Comparison of ENCODE assay signal across 9 cellular contexts in genomic region chr10:110840225-110840922, GRCh38. TPM values are rescaled to one million over a fixed set of nuclear protein-coding genes. Genes with fewer than 3 reads are reported as not detected.
DNase-seq lines count a peak whose midpoint lies in the region; ATAC-seq and TF ChIP-seq lines count a peak whose summit lies in the region.
"Had no signal": no experiment of that assay in that cellular context is flagged by ENCODE, and none has a peak within 500 bp of the region (broad histone marks: within the 10 kb centered on the region; RNA-seq: fewer than 3 reads in every experiment).

No MANE protein-coding gene starts in this region.

- peak overlapping the region; percentile 14 to 55 for H3K9ac ChIP-seq in mucosa of rectum (ENCODE audit: low read depth in 1 of 2, low read length in 2 of 2)

- ATAC-seq in upper lobe of right lung: peak; percentile 84
- ATAC-seq in GM21526 (IDR thresholded peaks at IDR 0.05; ENCODE audit: low FRiP score, unreplicated experiment): no peak

- no peak overlapping the region for H3K4me3 ChIP-seq in Peyer's patch
- H3K4me3 ChIP-seq in esophagus squamous epithelium: no peak overlapping the region
- no peak overlapping the region for H3K4me3 ChIP-seq in mucosa of rectum (ENCODE audit: low read length in 2 of 2)
- H3K4me3 ChIP-seq in upper lobe of right lung: no peak overlapping the region

- no peaks in the 10 kb centered on the region for H3K9me3 ChIP-seq in Peyer's patch
- H3K9me3 ChIP-seq in esophagus squamous epithelium: no peaks in the 10 kb centered on the region
- no peaks in the 10 kb centered on the region for H3K9me3 ChIP-seq in mucosa of rectum (ENCODE audit: control insufficient read depth in 2 of 2, low read length in 2 of 2)
- no peaks in the 10 kb centered on the region for H3K9me3 ChIP-seq in upper lobe of right lung

- intact Hi-C loops in esophagus squamous epithelium (cut with DNase I): no loop called here
- intact Hi-C loops in upper lobe of right lung (cut with DNase I): no loop called here

- DNase-seq in Peyer's patch: peak in 2 of 3 donors; percentile 93
- DNase-seq in esophagus squamous epithelium (lab: John Stamatoyannopoulos, UW): no peak
- DNase-seq in upper lobe of right lung: peak; percentile 86
- no peak for DNase-seq in occipital lobe (lab: John Stamatoyannopoulos, UW)
- no peak for DNase-seq in stimulated activated CD4-positive, alpha-beta T cell treated with anti-CD3 and anti-CD28 coated beads, Interleukin-12 subunit alpha, Interleukin-12 subunit beta, amount 100 ng/mL, for 4 hours
- DNase-seq: activated CD4-positive, alpha-beta T cell treated with anti-CD3 and anti-CD28 coated beads for 4 hours; mesenchymal stem cell had no signal

- TF ChIP-seq POLR2A in Peyer's patch (IDR thresholded peaks at IDR 0.05): peak in 1 of 2 donors; percentile 46
- no peak for TF ChIP-seq POLR2A in esophagus squamous epithelium (IDR thresholded peaks at IDR 0.05)

- no peaks in the 10 kb centered on the region for H3K36me3 ChIP-seq in Peyer's patch
- H3K36me3 ChIP-seq in esophagus squamous epithelium: no peaks in the 10 kb centered on the region
- no peaks in the 10 kb centered on the region for H3K36me3 ChIP-seq in mucosa of rectum (ENCODE audit: control insufficient read depth in 2 of 2, insufficient read depth in 2 of 2, low read length in 2 of 2)
- no peaks in the 10 kb centered on the region for H3K36me3 ChIP-seq in upper lobe of right lung

- no peaks in the 10 kb centered on the region for H3K27me3 ChIP-seq in Peyer's patch
- H3K27me3 ChIP-seq in esophagus squamous epithelium: no peaks in the 10 kb centered on the region
- H3K27me3 ChIP-seq in mucosa of rectum (ENCODE audit: control insufficient read depth in 2 of 2, insufficient read depth in 2 of 2, low read length in 2 of 2): no peaks in the 10 kb centered on the region
- H3K27me3 ChIP-seq in upper lobe of right lung: no peaks in the 10 kb centered on the region

- TF ChIP-seq CTCF in Peyer's patch (IDR thresholded peaks at IDR 0.05): no peak
- no peak for TF ChIP-seq CTCF in esophagus squamous epithelium (IDR thresholded peaks at IDR 0.05)
- TF ChIP-seq CTCF in upper lobe of right lung (IDR thresholded peaks at IDR 0.05): no peak

- H3K4me1 ChIP-seq in Peyer's patch (peaks cover 12 to 79% (median 26%) of the 10 kb centered on the region in 4 donors), esophagus squamous epithelium (peaks cover 36 to 100% (median 39%) of the 10 kb centered on the region in 3 donors), mucosa of rectum (ENCODE audit: control insufficient read depth in 2 of 2, insufficient read depth in 2 of 2, low read length in 2 of 2) (peaks cover 66 to 87% of the 10 kb centered on the region in 2 donors), upper lobe of right lung (peaks cover 7% of the 10 kb centered on the region)

- WGBS in esophagus squamous epithelium, 2 donors: 24 to 36% methylated on average over 2 to 4 of the region's 5 CpGs

- peak overlapping the region; percentile 74 to 97 (median 75) for H3K27ac ChIP-seq in Peyer's patch
- peak overlapping the region; percentile 11 to 91 (median 66) for H3K27ac ChIP-seq in esophagus squamous epithelium
- peak overlapping the region; percentile 97 to 98 for H3K27ac ChIP-seq in mucosa of rectum (ENCODE audit: low read depth in 2 of 2, low read length in 2 of 2)
- no peak overlapping the region for H3K27ac ChIP-seq in upper lobe of right lung

RNA-seq across cellular contexts. Expression of gene PDCD4, which starts 31.4 kb away (rescaled TPM):
- total RNA-seq in Peyer's patch: 100 to 1,000 TPM; 301 to 538 (median 330) TPM
- 100 to 1,000 TPM in 3 of 4 donors, 10 to 100 TPM in 1; 68.3 to 299 (median 171) TPM for total RNA-seq in esophagus squamous epithelium
- total RNA-seq in upper lobe of right lung: 48.6 TPM
- total RNA-seq in occipital lobe: 61.1 TPM

Comparison
In these comparisons a context has a peak if more than half of its experiments do, and no peak if none do; other contexts are left out.
1. DNase-seq: peak in Peyer's patch (2 of 3) and upper lobe of right lung (single experiment); none in esophagus squamous epithelium (single experiment), occipital lobe (single experiment) and stimulated activated CD4-positive, alpha-beta T cell treated with anti-CD3 and anti-CD28 coated beads, Interleukin-12 subunit alpha, Interleukin-12 subunit beta, amount 100 ng/mL, for 4 hours (single experiment).